Comparison of ENCODE assay signal across 1 cellular context in genomic region chr18:40904295-40904694, GRCh38.
TF ChIP-seq lines count a peak whose summit lies in the region.

No MANE protein-coding gene starts in this region.

TF ChIP-seq in SK-N-SH, 30 proteins besides CTCF, POLR2A, EP300 and RAD21:
- TF ChIP-seq FOXJ3 (CRISPR knock-in tag; IDR thresholded peaks at IDR 0.05) (no peak), YY1 (IDR thresholded peaks at IDR 0.05; ENCODE audit: low read depth) (no peak), RXRA (IDR thresholded peaks at IDR 0.05; ENCODE audit: borderline replicate concordance, low read depth) (no peak), GABPA (IDR thresholded peaks at IDR 0.05; ENCODE audit: low read depth) (no peak), TAF1 (IDR thresholded peaks at IDR 0.05; ENCODE audit: borderline replicate concordance, low read depth, low read length) (no peak), FOXM1 (IDR thresholded peaks at IDR 0.05; ENCODE audit: low read depth) (no peak), CHD2 (IDR thresholded peaks at IDR 0.05; ENCODE audit: low read length, partially characterized antibody) (no peak), TEAD4 (IDR thresholded peaks at IDR 0.05; ENCODE audit: borderline replicate concordance, insufficient read depth) (no peak), TCF12 (IDR thresholded peaks at IDR 0.05) (no peak; the same call in 1 of the 2 replicates), GATA2 (CRISPR knock-in tag; IDR thresholded peaks at IDR 0.05) (no peak), NRF1 (IDR thresholded peaks at IDR 0.05; ENCODE audit: low read depth, low read length) (no peak), RFX5 (IDR thresholded peaks at IDR 0.05; ENCODE audit: low read length) (no peak), SMC3 (IDR thresholded peaks at IDR 0.05; ENCODE audit: low read depth, low read length) (no peak), MXI1 (IDR thresholded peaks at IDR 0.05; ENCODE audit: low read depth, low read length) (no peak), RCOR1 (IDR thresholded peaks at IDR 0.05; ENCODE audit: low read length) (no peak), MEF2A (IDR thresholded peaks at IDR 0.05; ENCODE audit: borderline replicate concordance, low read depth) (no peak), EZH2phosphoT487 (IDR thresholded peaks at IDR 0.05; ENCODE audit: borderline replicate concordance, low read depth) (no peak)
- TF ChIP-seq, protein P1, sequence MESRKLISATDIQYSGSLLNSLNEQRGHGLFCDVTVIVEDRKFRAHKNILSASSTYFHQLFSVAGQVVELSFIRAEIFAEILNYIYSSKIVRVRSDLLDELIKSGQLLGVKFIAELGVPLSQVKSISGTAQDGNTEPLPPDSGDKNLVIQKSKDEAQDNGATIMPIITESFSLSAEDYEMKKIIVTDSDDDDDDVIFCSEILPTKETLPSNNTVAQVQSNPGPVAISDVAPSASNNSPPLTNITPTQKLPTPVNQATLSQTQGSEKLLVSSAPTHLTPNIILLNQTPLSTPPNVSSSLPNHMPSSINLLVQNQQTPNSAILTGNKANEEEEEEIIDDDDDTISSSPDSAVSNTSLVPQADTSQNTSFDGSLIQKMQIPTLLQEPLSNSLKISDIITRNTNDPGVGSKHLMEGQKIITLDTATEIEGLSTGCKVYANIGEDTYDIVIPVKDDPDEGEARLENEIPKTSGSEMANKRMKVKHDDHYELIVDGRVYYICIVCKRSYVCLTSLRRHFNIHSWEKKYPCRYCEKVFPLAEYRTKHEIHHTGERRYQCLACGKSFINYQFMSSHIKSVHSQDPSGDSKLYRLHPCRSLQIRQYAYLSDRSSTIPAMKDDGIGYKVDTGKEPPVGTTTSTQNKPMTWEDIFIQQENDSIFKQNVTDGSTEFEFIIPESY (IDR thresholded peaks at IDR 0.05; ENCODE audit: borderline replicate concordance, low read depth) = no peak
